ENCODE assay signal across 8 cellular contexts in genomic region chr15:65638681-65639089, GRCh38. TPM values are rescaled to one million over a fixed set of nuclear protein-coding genes. Genes with fewer than 3 reads are reported as not detected.
DNase-seq lines count a peak whose midpoint lies in the region; ATAC-seq and TF ChIP-seq lines count a peak whose summit lies in the region.

No MANE protein-coding gene starts in this region.

- H3K4me3 Mint-ChIP-seq in activated B cell treated with CpG ODN at 0.5 μM for 24 hours (no peak overlapping the region), nephron progenitor cell (no peak overlapping the region)

- no peaks in the 10 kb centered on the region for H4K20me1 ChIP-seq in HCT116 (ENCODE audit: insufficient read depth)

- CTCF ChIA-PET in HCT116 (lab: Charles Lee) (interaction anchor here (0.6 to 3.5 kb wide), 4 partner anchors 43 to 198 kb away, joined by 3 to 11 read pairs (median 6); no protein-coding TSS in a partner anchor), activated B cell treated with CpG ODN at 0.5 μM for 24 hours (lab: Charles Lee) (interaction anchor here (0.8 to 2.7 kb wide), 12 partner anchors 10 to 651 kb away, joined by 3 to 8 read pairs (median 4); partner anchors contain the start of gene SLC24A1)

- POLR2A ChIA-PET in HCT116 (lab: Charles Lee), result no interaction called here
- POLR2A ChIA-PET in activated B cell treated with CpG ODN at 0.5 μM for 24 hours (lab: Charles Lee), result interaction anchor here (0.6 to 1.3 kb wide), 3 partner anchors 8 to 243 kb away, joined by 3 to 9 read pairs (median 5); partner anchors contain the start of gene RAB11A

- H3K4me1 ChIP-seq in HCT116 (ENCODE audit: control insufficient read depth in 1 of 2, insufficient read depth in 2 of 2, low read length in 2 of 2), result peaks cover 2 to 9% of the 10 kb centered on the region in 2 experiments; a peak in 3 of 4 replicates

- H3K79me2 ChIP-seq in HCT116 (ENCODE audit: insufficient read depth, low read length), result no peaks in the 10 kb centered on the region

- H3K27ac ChIP-seq in HCT116 (ENCODE audit: low read depth, low read length), result no peak overlapping the region

- ATAC-seq in HCT116 (peak; percentile 93), activated B cell treated with CpG ODN at 0.5 μM for 24 hours (ENCODE audit: low read depth) (peak; percentile 73), GM18505 (IDR thresholded peaks at IDR 0.05; ENCODE audit: unreplicated experiment) (no peak)

- H3K9me2 ChIP-seq in HCT116 (ENCODE audit: insufficient read depth), result no peaks in the 10 kb centered on the region

- H3K4me3 ChIP-seq in HCT116 (replicated peaks in 1 of 2; ENCODE audit: low read depth in 1 of 2, low read length in 2 of 2) (no peak overlapping the region), fibroblast of mammary gland (ENCODE audit: control insufficient read depth, low read depth, low read length) (no peak overlapping the region)

- H3K27me3 ChIP-seq in HCT116 (ENCODE audit: insufficient read depth, low read length), result no peaks in the 10 kb centered on the region

- no peaks in the 10 kb centered on the region for H3K9me3 Mint-ChIP-seq in activated B cell treated with CpG ODN at 0.5 μM for 24 hours
- H3K9me3 Mint-ChIP-seq in nephron progenitor cell, result no peaks in the 10 kb centered on the region

- TF ChIP-seq POLR2A in HCT116 (IDR thresholded peaks at IDR 0.05; ENCODE audit: borderline replicate concordance, extremely low read depth, insufficient read depth, insufficient read length) (no peak), GM18505 (IDR thresholded peaks at IDR 0.05; ENCODE audit: borderline replicate concordance, extremely low read depth, insufficient read depth, insufficient read length) (no peak)

- peak; percentile 89 for TF ChIP-seq RAD21 in HCT116 (IDR thresholded peaks at IDR 0.05; ENCODE audit: low read depth)

- H3K36me3 ChIP-seq in HCT116 (ENCODE audit: control insufficient read depth in 1 of 2, insufficient read depth in 2 of 2, low read length in 2 of 2), result no peaks in the 10 kb centered on the region

- BruUV-seq in HCT116 (replicated peaks; lab: Mats Ljungman, UMichigan), result no TSS peak

- RAD21 ChIA-PET in HCT116 (lab: Charles Lee; ENCODE audit: low non-redundant PET in 1 of 2, low total read pairs in 2 of 2, uncharacterized antibody in 2 of 2, unreplicated experiment in 2 of 2), result interaction anchor here in 1 of 2 experiments (0.9 kb wide), 1 partner anchor 190 kb away, joined by 3 read pairs; no protein-coding TSS in a partner anchor

- intact Hi-C loops in HCT116 (cut with micrococcal nuclease), result loop anchor here (2.0 kb wide), 1 partner anchor 186 kb away; no protein-coding TSS in a partner anchor
- intact Hi-C loops in activated B cell treated with CpG ODN at 0.5 μM for 24 hours (cut with micrococcal nuclease), result loop anchor here (1.0 to 5.0 kb wide), 6 partner anchors 219 to 649 kb away; no protein-coding TSS in a partner anchor

- DNase-seq in Caki2 (ENCODE audit: low read depth) (peak; percentile 68), HCT116 (ENCODE audit: low read depth, low spot score) (peak; percentile 65), NCI-H345 treated with DMSO at 0.1 percent for 48 hours (lab: John Stamatoyannopoulos, UW; ENCODE audit: unreplicated experiment) (peak; percentile 39), activated B cell treated with CpG ODN at 0.5 μM for 24 hours (no peak), fibroblast of mammary gland (ENCODE audit: low read depth) (peak; percentile 83), nephron progenitor cell (peak; percentile 36)
- no peak for DNase-seq in NK-92 treated with Interleukin-12 subunit alpha and Interleukin-12 subunit beta, amount 100 ng/mL, for 24 hours (lab: John Stamatoyannopoulos, UW)

- in situ Hi-C loops in Caki2 (cut with HindIII; ENCODE audit: low pct_unique_long_range_greater_than_20kb, low sequenced_read_pairs), result loop anchor here (25.0 kb wide), 1 partner anchor 199 kb away; no protein-coding TSS in a partner anchor

- H3K4me2 ChIP-seq in HCT116 (ENCODE audit: low read length), result peak overlapping the region; percentile 10

- H3K36me3 Mint-ChIP-seq in activated B cell treated with CpG ODN at 0.5 μM for 24 hours (ENCODE audit: low read depth) (peaks cover 3% of the 10 kb centered on the region), nephron progenitor cell (ENCODE audit: low read depth) (no peaks in the 10 kb centered on the region)

- no peak overlapping the region for H3K9ac ChIP-seq in HCT116 (ENCODE audit: low read length)

- no peaks in the 10 kb centered on the region for H3K9me3 ChIP-seq in HCT116 (ENCODE audit: control insufficient read depth in 1 of 2, insufficient read depth in 1 of 2, low read depth in 1 of 2, low read length in 2 of 2)

- no peak overlapping the region for H3K27ac Mint-ChIP-seq in activated B cell treated with CpG ODN at 0.5 μM for 24 hours
- H3K27ac Mint-ChIP-seq in nephron progenitor cell, result no peak overlapping the region

- H3K4me1 Mint-ChIP-seq in activated B cell treated with CpG ODN at 0.5 μM for 24 hours (peaks cover 8% of the 10 kb centered on the region), nephron progenitor cell (peaks cover 45% of the 10 kb centered on the region)

- H3K27me3 Mint-ChIP-seq in activated B cell treated with CpG ODN at 0.5 μM for 24 hours (no peaks in the 10 kb centered on the region), nephron progenitor cell (ENCODE audit: low read depth, poor library complexity) (peaks cover 4% of the 10 kb centered on the region)

- no peak overlapping the region for H2AFZ ChIP-seq in HCT116 (ENCODE audit: low read depth, low read length, poor library complexity, severe bottlenecking)

- TF ChIP-seq CTCF in HCT116 (IDR thresholded peaks at IDR 0.05 in 2 of 3, conservative IDR thresholded peaks at IDR 0.05 in 1 of 3; ENCODE audit: borderline replicate concordance in 1 of 3, insufficient read depth in 1 of 3, low read depth in 2 of 3, low read length in 2 of 3), result peak; percentile 84 to 89 (median 89); a peak in 5 of 6 replicates
- peak; percentile 35 for TF ChIP-seq CTCF in activated B cell treated with CpG ODN at 0.5 μM for 24 hours (IDR thresholded peaks at IDR 0.05)
- peak; percentile 95 for TF ChIP-seq CTCF in fibroblast of mammary gland (conservative IDR thresholded peaks at IDR 0.05; ENCODE audit: control insufficient read depth, insufficient read depth, low read depth, low read length)
- peak; percentile 80 for TF ChIP-seq CTCF in nephron progenitor cell (IDR thresholded peaks at IDR 0.05)

TF ChIP-seq in HCT116, 20 proteins besides CTCF, POLR2A, EP300 and RAD21:
- TF ChIP-seq ATF3 (IDR thresholded peaks at IDR 0.05) (no peak), MAX (IDR thresholded peaks at IDR 0.05) (no peak), POLR2AphosphoS5 (IDR thresholded peaks at IDR 0.05; ENCODE audit: low read depth, low read length) (no peak), EGR1 (IDR thresholded peaks at IDR 0.05; ENCODE audit: low read depth) (no peak), JUND (IDR thresholded peaks at IDR 0.05) (no peak), SP1 (IDR thresholded peaks at IDR 0.05; ENCODE audit: low read depth) (no peak), TCF7L2 (IDR thresholded peaks at IDR 0.05; ENCODE audit: borderline replicate concordance, extremely low read depth, insufficient read depth, insufficient read length) (no peak), ELF1 (IDR thresholded peaks at IDR 0.05; ENCODE audit: borderline replicate concordance, low read depth) (no peak), EZH2 (IDR thresholded peaks at IDR 0.05) (no peak)

RNA-seq across cellular contexts. Expression of gene SLC24A1, which starts 16.9 kb away (rescaled TPM):
- 7.8 and 15.7 TPM in 2 replicates for total RNA-seq in Caki2 (2014; rRNA removed; shearing (Covaris generic); ENCODE audit: low replicate concordance)
- total RNA-seq in HCT116 (2021; ENCODE audit: unreplicated experiment) (15.9 TPM), activated B cell treated with CpG ODN at 0.5 μM for 24 hours (3.6 and 4.6 TPM in 2 replicates)
- 8.4 and 9.7 TPM in 2 replicates for polyA plus RNA-seq in HCT116 (2012)

RNA-seq across cellular contexts. Expression of gene INTS14, which starts 27.8 kb away (rescaled TPM):
- 9.3 and 38.2 TPM in 2 replicates for total RNA-seq in Caki2 (2014; rRNA removed; shearing (Covaris generic); ENCODE audit: low replicate concordance)
- total RNA-seq in HCT116 (2021; ENCODE audit: unreplicated experiment), result 50.1 TPM
- 38.1 and 42.0 TPM in 2 replicates for polyA plus RNA-seq in HCT116 (2012)
- 37.6 and 41.2 TPM in 2 replicates for total RNA-seq in activated B cell treated with CpG ODN at 0.5 μM for 24 hours

Comparison
In these comparisons a context has a peak if more than half of its experiments do, and no peak if none do; other contexts are left out.
1. DNase-seq: peak in Caki2 (single experiment), HCT116 (single experiment), NCI-H345 treated with DMSO at 0.1 percent for 48 hours (single experiment), fibroblast of mammary gland (single experiment) and nephron progenitor cell (single experiment); none in activated B cell treated with CpG ODN at 0.5 μM for 24 hours (single experiment) and NK-92 treated with Interleukin-12 subunit alpha and Interleukin-12 subunit beta, amount 100 ng/mL, for 24 hours (single experiment).
2. CTCF ChIP-seq: peak in every context shown above with its lines; median percentile 95 in fibroblast of mammary gland; 89 in HCT116; 80 in nephron progenitor cell; 35 in activated B cell treated with CpG ODN at 0.5 μM for 24 hours.